16 cellular contexts compared by ENCODE assay signal in genomic region chr5:148927307-148927946, GRCh38.
DNase-seq lines count a peak whose midpoint lies in the region; ATAC-seq and TF ChIP-seq lines count a peak whose summit lies in the region.
"Had no signal": no experiment of that assay in that cellular context is flagged by ENCODE, and none has a peak within 500 bp of the region (broad histone marks: within the 10 kb centered on the region; RNA-seq: fewer than 3 reads in every experiment).

No MANE protein-coding gene starts in this region.

- peaks cover 47% of the 10 kb centered on the region for H3K4me1 Mint-ChIP-seq in osteocyte (ENCODE audit: unreplicated experiment)

- H3K27ac ChIP-seq in KMS-11 (no peak overlapping the region), SJSA1 (peak overlapping the region; percentile 71), foreskin keratinocyte (peak overlapping the region; percentile 67)
- H3K27ac ChIP-seq: BLaER1 had no signal

- H3K9me3 Mint-ChIP-seq in osteocyte (ENCODE audit: unreplicated experiment): no peaks in the 10 kb centered on the region
- H3K9me3 Mint-ChIP-seq: CD8-positive, alpha-beta memory T cell had no signal

- no peaks in the 10 kb centered on the region for H3K27me3 Mint-ChIP-seq in osteocyte (ENCODE audit: unreplicated experiment)

- no peaks in the 10 kb centered on the region for H3K36me3 ChIP-seq in KMS-11 (ENCODE audit: insufficient read depth)
- H3K36me3 ChIP-seq in SJSA1: no peaks in the 10 kb centered on the region
- H3K36me3 ChIP-seq: BLaER1, HAP-1 had no signal

- peak overlapping the region; percentile 5; the same call in 1 of the 2 replicates for H3K4me2 ChIP-seq in KMS-11
- H3K4me2 ChIP-seq: BLaER1 had no signal

- no peak overlapping the region for H3K4me3 ChIP-seq in KMS-11 (IDR thresholded peaks at IDR 0.05; ENCODE audit: insufficient read depth, low read depth, low read length)
- H3K4me3 ChIP-seq in SJSA1: no peak overlapping the region
- H3K4me3 ChIP-seq: BLaER1, HAP-1 had no signal

- no peaks in the 10 kb centered on the region for H3K79me2 ChIP-seq in KMS-11 (ENCODE audit: insufficient read depth, low read depth)

- H4K20me1 ChIP-seq in KMS-11 (ENCODE audit: insufficient read depth): no peaks in the 10 kb centered on the region
- H4K20me1 ChIP-seq: BLaER1 had no signal

- no peak overlapping the region for H3K9ac ChIP-seq in KMS-11
- H3K9ac ChIP-seq: BLaER1 had no signal

- ATAC-seq in foreskin keratinocyte (no peak), omental fat pad (ENCODE audit: low FRiP score) (no peak)

- H3K36me3 Mint-ChIP-seq in osteocyte (ENCODE audit: unreplicated experiment): no peaks in the 10 kb centered on the region

- no peak overlapping the region for H2AFZ ChIP-seq in KMS-11 (ENCODE audit: low read depth)

- H3K27ac Mint-ChIP-seq in osteocyte (ENCODE audit: unreplicated experiment): peak overlapping the region; percentile 85
- H3K27ac Mint-ChIP-seq: CD8-positive, alpha-beta memory T cell had no signal

- H3K27me3 ChIP-seq in KMS-11 (ENCODE audit: insufficient read depth, low read depth): no peaks in the 10 kb centered on the region
- H3K27me3 ChIP-seq in SJSA1 (replicated peaks): no peaks in the 10 kb centered on the region
- no peaks in the 10 kb centered on the region for H3K27me3 ChIP-seq in foreskin keratinocyte
- H3K27me3 ChIP-seq: BLaER1 had no signal

- H3K4me1 ChIP-seq in KMS-11 (ENCODE audit: low read depth, poor library complexity, severe bottlenecking): peaks cover 13% of the 10 kb centered on the region
- H3K4me1 ChIP-seq in SJSA1 (replicated peaks): peaks cover 22% of the 10 kb centered on the region
- H3K4me1 ChIP-seq in foreskin keratinocyte: peaks cover 11% of the 10 kb centered on the region
- H3K4me1 ChIP-seq: BLaER1, Caco-2, HAP-1 had no signal

- TF ChIP-seq CTCF in KMS-11 (conservative IDR thresholded peaks at IDR 0.05; ENCODE audit: low read depth, low read length): no peak
- TF ChIP-seq CTCF in foreskin keratinocyte (conservative IDR thresholded peaks at IDR 0.05): no peak
- TF ChIP-seq CTCF in osteocyte (IDR thresholded peaks at IDR 0.05): no peak
- no peak for TF ChIP-seq CTCF in omental fat pad (IDR thresholded peaks at IDR 0.05)

- no peak for DNase-seq in SJSA1 (ENCODE audit: low read depth in 1 of 2, low spot score in 2 of 2)
- no peak for DNase-seq in foreskin keratinocyte
- DNase-seq in osteocyte (ENCODE audit: extremely low spot score, unreplicated experiment): no peak
- DNase-seq in NCI-H526 treated with DMSO at 0.1 percent for 48 hours (lab: John Stamatoyannopoulos, UW): no peak
- DNase-seq in omental fat pad (ENCODE audit: low spot score): no peak
- DNase-seq in NCI-H1436 treated with DMSO at 0.1 percent for 48 hours (lab: John Stamatoyannopoulos, UW): no peak
- no peak for DNase-seq in activated CD4-positive, CD25-positive, alpha-beta regulatory T cell treated with anti-CD3 and anti-CD28 coated beads, Interleukin-2, amount 50 U/mL, for 72 hours
- DNase-seq: 8988T; AML-193; Caco-2; CD8-positive, alpha-beta memory T cell; DMS53; GF-D8 had no signal

- no peak overlapping the region for H3K4me3 Mint-ChIP-seq in osteocyte (ENCODE audit: unreplicated experiment)
- H3K4me3 Mint-ChIP-seq: CD8-positive, alpha-beta memory T cell had no signal

- H3K9me3 ChIP-seq in SJSA1 (replicated peaks): no peaks in the 10 kb centered on the region
- H3K9me3 ChIP-seq: BLaER1, Caco-2, HAP-1 had no signal
